Comparison of ENCODE assay signal across 9 cellular contexts in genomic region chr17:45235071-45236001, GRCh38. TPM values are rescaled to one million over a fixed set of nuclear protein-coding genes. Genes with fewer than 3 reads are reported as not detected.
DNase-seq lines count a peak whose midpoint lies in the region; ATAC-seq and TF ChIP-seq lines count a peak whose summit lies in the region.
"Had no signal": no experiment of that assay in that cellular context is flagged by ENCODE, and none has a peak within 500 bp of the region (broad histone marks: within the 10 kb centered on the region; RNA-seq: fewer than 3 reads in every experiment).

No MANE protein-coding gene starts in this region.

- CTCF ChIA-PET in activated CD4-positive, alpha-beta T cell treated with anti-CD3 and anti-CD28 coated beads for 36 hours (lab: Charles Lee): interaction anchor here (0.6 to 12.8 kb wide), 19 partner anchors 10 to 541 kb away, joined by 3 to 334 read pairs (median 4); partner anchors contain the start of genes ACBD4 and FMNL1

- H3K4me3 ChIP-seq in colonic mucosa: no peak overlapping the region
- no peak overlapping the region for H3K4me3 ChIP-seq in liver (ENCODE audit: low read depth in 1 of 3, low read length in 3 of 3)

- H3K27ac ChIP-seq in colonic mucosa: no peak overlapping the region
- no peak overlapping the region for H3K27ac ChIP-seq in liver (ENCODE audit: low read depth in 1 of 2, low read length in 2 of 2)

- TF ChIP-seq CTCF in colonic mucosa (IDR thresholded peaks at IDR 0.05): peak; percentile 62
- TF ChIP-seq CTCF in liver (IDR thresholded peaks at IDR 0.05; ENCODE audit: low read depth, low read length, missing input control): peak; percentile 59

- no peak overlapping the region for H3K4me3 Mint-ChIP-seq in activated CD4-positive, alpha-beta T cell treated with anti-CD3 and anti-CD28 coated beads for 36 hours

- H3K9me3 Mint-ChIP-seq in activated CD4-positive, alpha-beta T cell treated with anti-CD3 and anti-CD28 coated beads for 36 hours (ENCODE audit: low read depth): no peaks in the 10 kb centered on the region

- peak; percentile 68 to 79 for TF ChIP-seq RAD21 in liver (IDR thresholded peaks at IDR 0.05)

- WGBS in liver: 31% methylated on average over 9 of the region's 9 CpGs

- H3K27ac Mint-ChIP-seq in activated CD4-positive, alpha-beta T cell treated with anti-CD3 and anti-CD28 coated beads for 36 hours: peak overlapping the region; percentile 67

- no peaks in the 10 kb centered on the region for H3K27me3 ChIP-seq in colonic mucosa
- no peaks in the 10 kb centered on the region for H3K27me3 ChIP-seq in liver (ENCODE audit: control insufficient read depth in 4 of 4, insufficient read depth in 4 of 4, low read length in 3 of 4)

- H3K9ac ChIP-seq in colonic mucosa (ENCODE audit: low read depth in 2 of 2, low read length in 2 of 2): no peak overlapping the region
- no peak overlapping the region for H3K9ac ChIP-seq in liver (ENCODE audit: low read depth in 1 of 2, low read length in 2 of 2)

- POLR2A ChIA-PET in activated CD4-positive, alpha-beta T cell treated with anti-CD3 and anti-CD28 coated beads for 36 hours (lab: Charles Lee): interaction anchor here (0.7 to 1.0 kb wide), 2 partner anchors 9 to 14 kb away, joined by 3 to 4 read pairs; partner anchors contain the start of gene FMNL1

- H3K4me1 ChIP-seq in colonic mucosa (peaks cover 4% of the 10 kb centered on the region), liver (ENCODE audit: control insufficient read depth in 4 of 4, insufficient read depth in 4 of 4, low read length in 3 of 4) (no peaks in the 10 kb centered on the region)

- H3K36me3 ChIP-seq in colonic mucosa: no peaks in the 10 kb centered on the region
- no peaks in the 10 kb centered on the region for H3K36me3 ChIP-seq in liver (ENCODE audit: control insufficient read depth in 4 of 4, insufficient read depth in 3 of 4, low read depth in 1 of 4, low read length in 3 of 4)

- no peaks in the 10 kb centered on the region for H3K27me3 Mint-ChIP-seq in activated CD4-positive, alpha-beta T cell treated with anti-CD3 and anti-CD28 coated beads for 36 hours

- DNase-seq in activated gamma-delta T cell treated with Interleukin-2 at 50 U/mL for 16 hours (peak; percentile 81), activated gamma-delta T cell (lab: John Stamatoyannopoulos, UW) (no peak), NCI-H345 (lab: John Stamatoyannopoulos, UW) (peak; percentile 68), colonic mucosa (peak; percentile 80)
- peak; percentile 89 for DNase-seq in activated CD4-positive, alpha-beta T cell treated with anti-CD3 and anti-CD28 coated beads for 36 hours
- DNase-seq in stimulated activated CD8-positive, alpha-beta memory T cell treated with anti-CD3 and anti-CD28 coated beads, Interleukin-12 subunit alpha, Interleukin-12 subunit beta, amount 100 ng/mL, for 1 hour (ENCODE audit: low read depth): peak; percentile 80

- intact Hi-C loops in activated CD4-positive, alpha-beta T cell treated with anti-CD3 and anti-CD28 coated beads for 36 hours (cut with DNase I, micrococcal nuclease): loop anchor here (1.0 to 5.0 kb wide), 2 partner anchors 16 to 33 kb away; no protein-coding TSS in a partner anchor
- intact Hi-C loops in colonic mucosa (cut with DNase I): no loop called here

- peaks cover 83% of the 10 kb centered on the region for H3K36me3 Mint-ChIP-seq in activated CD4-positive, alpha-beta T cell treated with anti-CD3 and anti-CD28 coated beads for 36 hours (ENCODE audit: low read depth)

- peaks cover 63% of the 10 kb centered on the region for H3K4me1 Mint-ChIP-seq in activated CD4-positive, alpha-beta T cell treated with anti-CD3 and anti-CD28 coated beads for 36 hours

- H3K9me3 ChIP-seq in colonic mucosa (no peaks in the 10 kb centered on the region), liver (ENCODE audit: control insufficient read depth in 4 of 4, low read length in 3 of 4) (no peaks in the 10 kb centered on the region)

- peak; percentile 64 for ATAC-seq in activated CD4-positive, alpha-beta T cell treated with anti-CD3 and anti-CD28 coated beads for 36 hours
- ATAC-seq in HG03342 (IDR thresholded peaks at IDR 0.05; ENCODE audit: unreplicated experiment): no peak

TF ChIP-seq in liver, 16 proteins besides CTCF, POLR2A, EP300 and RAD21:
- no peak for TF ChIP-seq ZBTB33 (IDR thresholded peaks at IDR 0.05)
- TF ChIP-seq RXRA (IDR thresholded peaks at IDR 0.05): no peak
- TF ChIP-seq TAF1 (conservative IDR thresholded peaks at IDR 0.05): no peak
- TF ChIP-seq HNF4G (IDR thresholded peaks at IDR 0.05): no peak

RNA-seq across cellular contexts. Expression of gene FMNL1, which starts 13.7 kb away (rescaled TPM):
- 100 to 1,000 TPM; 268 to 295 TPM for total RNA-seq in activated CD4-positive, alpha-beta T cell treated with anti-CD3 and anti-CD28 coated beads for 36 hours
- 1 to 10 TPM; 6.8 to 8.4 TPM for total RNA-seq in colonic mucosa
- 1 to 10 TPM; 7.0 to 7.4 TPM for total RNA-seq in liver
- polyA plus RNA-seq in liver: 1 to 10 TPM; 1.5 to 2.7 TPM

RNA-seq across cellular contexts. Expression of gene SPATA32, which starts 26.6 kb away (rescaled TPM):
- total RNA-seq in activated CD4-positive, alpha-beta T cell treated with anti-CD3 and anti-CD28 coated beads for 36 hours: under 1 TPM; 0.21 to 0.25 TPM
- total RNA-seq in colonic mucosa: not detected
- not detected for total RNA-seq in liver
- not detected for polyA plus RNA-seq in liver
- total RNA-seq: skeletal muscle tissue had no signal

Comparison
In these comparisons a context has a peak if more than half of its experiments do, and no peak if none do; other contexts are left out.
1. RNA of gene FMNL1, which starts 13.7 kb away (total RNA-seq): 268 to 295 TPM in activated CD4-positive, alpha-beta T cell treated with anti-CD3 and anti-CD28 coated beads for 36 hours; 6.8 to 8.4 TPM in colonic mucosa and 7.0 to 7.4 TPM in liver; every median in the first group is over 10 times any median in the second.